In the genomic region with DNA sequence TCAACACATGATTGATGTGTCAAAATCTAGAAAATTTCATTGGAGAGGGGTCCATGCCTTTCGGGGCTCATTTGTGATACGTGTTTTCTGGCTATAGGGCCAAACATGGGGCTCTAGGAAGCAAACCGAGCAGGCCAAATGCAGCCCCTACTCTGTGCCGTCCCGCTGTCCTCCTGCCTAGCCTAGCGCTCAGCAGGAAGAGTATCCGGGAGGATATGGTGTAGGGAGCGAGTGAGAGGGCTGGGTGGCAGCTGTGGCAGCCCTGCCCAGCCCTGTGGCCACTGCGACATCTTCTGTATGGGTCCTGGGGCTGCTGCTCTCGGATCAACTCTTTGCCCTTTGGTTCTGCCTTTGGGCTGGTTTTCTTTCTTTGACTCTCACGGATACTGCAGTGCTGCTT, we compare ENCODE assay signal across 28 cellular contexts.
"Had no signal": no experiment of that assay in that cellular context is flagged by ENCODE, and none has a peak within 500 bp of the region (broad histone marks: within the 10 kb centered on the region; RNA-seq: fewer than 3 reads in every experiment).

No MANE protein-coding gene starts in this region.

- H3K4me3 ChIP-seq: colonic mucosa, gastrocnemius medialis, lung, ovary, psoas muscle, sigmoid colon, stomach, thyroid gland had no signal

- H3K27me3 ChIP-seq: colonic mucosa, gastrocnemius medialis, ovary, sigmoid colon, stomach, thyroid gland had no signal

- H3K36me3 Mint-ChIP-seq: naive thymus-derived CD4-positive, alpha-beta T cell; stimulated activated memory B cell treated with anti-CD40 and anti-IgM and Interleukin-4, amounts not matched to agents 10 μg/mL and 1 μg/mL and 100 μg/mL, for 72 hours; type B pancreatic cell had no signal

- H3K4me3 Mint-ChIP-seq: dendritic cell treated with granulocyte-macrophage colony-stimulating factor and Interleukin-4, amounts not matched to agents 40 ng/mL and 50 ng/mL, for 4 days; endodermal cell; mesothelial cell of epicardium; naive thymus-derived CD4-positive, alpha-beta T cell; nephron; stimulated activated memory B cell treated with anti-CD40 and anti-IgM and Interleukin-4, amounts not matched to agents 10 μg/mL and 1 μg/mL and 100 μg/mL, for 72 hours had no signal

- H3K4me1 ChIP-seq: colonic mucosa, gastrocnemius medialis, psoas muscle, sigmoid colon, stomach had no signal

- H3K27ac ChIP-seq: colonic mucosa, epithelial cell of prostate, gastrocnemius medialis, ovary, psoas muscle, sigmoid colon, stomach, thyroid gland had no signal

- H3K4me1 Mint-ChIP-seq: nephron; stimulated activated memory B cell treated with anti-CD40 and anti-IgM and Interleukin-4, amounts not matched to agents 10 μg/mL and 1 μg/mL and 100 μg/mL, for 72 hours had no signal

- H3K27me3 Mint-ChIP-seq: type B pancreatic cell had no signal

- H3K27ac Mint-ChIP-seq: dendritic cell treated with granulocyte-macrophage colony-stimulating factor and Interleukin-4, amounts not matched to agents 40 ng/mL and 50 ng/mL, for 4 days; endodermal cell; mesothelial cell of epicardium; naive thymus-derived CD4-positive, alpha-beta T cell; nephron; stimulated activated memory B cell treated with anti-CD40 and anti-IgM and Interleukin-4, amounts not matched to agents 10 μg/mL and 1 μg/mL and 100 μg/mL, for 72 hours had no signal

- ATAC-seq: esophagus mucosa; gastrocnemius medialis; left lobe of liver; naive thymus-derived CD4-positive, alpha-beta T cell; psoas muscle; right cardiac atrium; stimulated activated memory B cell treated with anti-CD40 and anti-IgM and Interleukin-4, amounts not matched to agents 10 μg/mL and 1 μg/mL and 100 μg/mL, for 72 hours had no signal

- H3K9me3 ChIP-seq: colonic mucosa, gastrocnemius medialis, ovary, psoas muscle, sigmoid colon, stomach, thyroid gland had no signal

- DNase-seq: colonic mucosa; effector CD8-positive, alpha-beta T cell; endodermal cell; foreskin fibroblast; gastrocnemius medialis; head of caudate nucleus; kidney; mesenchymal stem cell; naive thymus-derived CD4-positive, alpha-beta T cell; occipital lobe; ovary; posterior cingulate gyrus; psoas muscle; right cardiac atrium; sigmoid colon; stimulated activated CD4-positive, alpha-beta T cell treated with anti-CD3 and anti-CD28 coated beads, Interleukin-2, amount 100 ng/mL, for 24 hours; stimulated activated CD4-positive, alpha-beta T cell treated with anti-CD3 and anti-CD28 coated beads, Interleukin-4, amount 100 ng/mL, for 24 hours; stomach; thyroid gland had no signal

- H3K36me3 ChIP-seq: colonic mucosa, gastrocnemius medialis, ovary, sigmoid colon, stomach, thyroid gland had no signal

- H3K9me3 Mint-ChIP-seq: dendritic cell treated with granulocyte-macrophage colony-stimulating factor and Interleukin-4, amounts not matched to agents 40 ng/mL and 50 ng/mL, for 4 days; endodermal cell; mesothelial cell of epicardium; nephron; stimulated activated memory B cell treated with anti-CD40 and anti-IgM and Interleukin-4, amounts not matched to agents 10 μg/mL and 1 μg/mL and 100 μg/mL, for 72 hours had no signal
